ENCODE assay signal across 16 cellular contexts in the genomic region with DNA sequence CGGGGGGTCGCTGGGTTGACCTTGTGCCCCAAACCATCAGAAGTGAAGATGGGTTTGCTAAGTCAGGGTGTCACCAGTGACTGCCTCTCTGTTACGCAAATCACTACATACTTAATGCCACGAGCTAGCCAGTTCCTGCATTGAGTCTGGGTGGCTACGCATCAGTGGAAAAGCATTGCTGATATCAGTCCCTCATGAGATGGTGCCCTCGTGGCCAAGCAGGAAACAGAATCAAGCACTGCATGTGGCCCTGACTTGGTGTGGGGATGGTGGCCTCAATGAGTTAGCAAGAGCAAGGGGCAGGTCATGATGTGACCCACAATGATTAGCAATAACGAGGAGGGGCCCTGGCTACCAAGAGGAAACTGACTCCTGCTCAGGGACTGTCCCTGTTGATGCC. TPM values are rescaled to one million over a fixed set of nuclear protein-coding genes. Genes with fewer than 3 reads are reported as not detected.
A peak's percentile ranks its signal among the peaks of the same experiment; 100 is the strongest.
DNase-seq lines count a peak whose midpoint lies in the region; ATAC-seq and TF ChIP-seq lines count a peak whose summit lies in the region.
"Had no signal": no experiment of that assay in that cellular context is flagged by ENCODE, and none has a peak within 500 bp of the region (broad histone marks: within the 10 kb centered on the region; RNA-seq: fewer than 3 reads in every experiment).

No MANE protein-coding gene starts in this region.

- WGBS in heart left ventricle, 4 donors, result 78 to 86% (median 83%) methylated on average over 7 of the region's 7 CpGs
- WGBS in tibial nerve, 2 donors, result 75 to 79% methylated on average over 7 of the region's 7 CpGs

- H3K4me1 Mint-ChIP-seq in activated T-helper 1 cell treated with anti-CD3 and anti-CD28 coated beads, Interleukin-12 subunit alpha, Interleukin-12 subunit beta, Interleukin-2, Interleukin-4 antibody, amounts not matched to agents 30 ng/mL and 10 ng/mL and 1 ng/mL, durations not matched to agents 14 hours and 24 hours and 36 hours (ENCODE audit: low read depth), result peaks cover 5% of the 10 kb centered on the region
- peaks cover 64% of the 10 kb centered on the region for H3K4me1 Mint-ChIP-seq in memory B cell
- H3K4me1 Mint-ChIP-seq in type B pancreatic cell (ENCODE audit: unreplicated experiment), result no peaks in the 10 kb centered on the region
- peaks cover 0 to 34% (median 19%) of the 10 kb centered on the region in 3 donors for H3K4me1 Mint-ChIP-seq in T-cell

- H3K9me3 ChIP-seq in heart left ventricle (no peaks in the 10 kb centered on the region), tibial nerve (no peaks in the 10 kb centered on the region)
- H3K9me3 ChIP-seq: body of pancreas, thoracic aorta had no signal

- H3K4me1 ChIP-seq in heart left ventricle, result peaks cover 0 to 77% (median 10%) of the 10 kb centered on the region in 12 donors
- peaks cover 0 to 19% (median 5%) of the 10 kb centered on the region in 4 donors for H3K4me1 ChIP-seq in tibial nerve
- H3K4me1 ChIP-seq: body of pancreas had no signal

- TF ChIP-seq CTCF in heart left ventricle (IDR thresholded peaks at IDR 0.05) (no peak), tibial nerve (IDR thresholded peaks at IDR 0.05) (no peak), type B pancreatic cell (conservative IDR thresholded peaks at IDR 0.05) (no peak)

- H3K27ac ChIP-seq in heart left ventricle (peak overlapping the region in 9 of 12 donors; percentile 34 to 91 (median 46)), tibial nerve (peak overlapping the region in 3 of 4 donors; percentile 65 to 73 (median 67))

- CTCF ChIA-PET in T-cell (lab: Charles Lee), result interaction anchor here in 1 of 2 donors (0.7 kb wide), 1 partner anchor 11 kb away, joined by 3 read pairs; no protein-coding TSS in a partner anchor

- TF ChIP-seq POLR2A in heart left ventricle (IDR thresholded peaks at IDR 0.05) (no peak), tibial nerve (IDR thresholded peaks at IDR 0.05) (no peak)

- no peaks in the 10 kb centered on the region for H3K27me3 ChIP-seq in heart left ventricle
- H3K27me3 ChIP-seq in tibial nerve, result no peaks in the 10 kb centered on the region
- H3K27me3 ChIP-seq: body of pancreas had no signal

- H3K36me3 ChIP-seq in heart left ventricle, result no peaks in the 10 kb centered on the region
- no peaks in the 10 kb centered on the region for H3K36me3 ChIP-seq in tibial nerve
- H3K36me3 ChIP-seq: thoracic aorta had no signal

- ATAC-seq in heart left ventricle (no peak), Right ventricle myocardium superior (ENCODE audit: poor library complexity) (no peak), memory B cell (ENCODE audit: low read depth) (peak; percentile 75), T-cell (replicated peaks in 1 of 4) (no peak)

- no peak for TF ChIP-seq EP300 in tibial nerve (IDR thresholded peaks at IDR 0.05)

- H3K36me3 Mint-ChIP-seq in activated T-helper 1 cell treated with anti-CD3 and anti-CD28 coated beads, Interleukin-12 subunit alpha, Interleukin-12 subunit beta, Interleukin-2, Interleukin-4 antibody, amounts not matched to agents 30 ng/mL and 10 ng/mL and 1 ng/mL, durations not matched to agents 14 hours and 24 hours and 36 hours (ENCODE audit: low read depth), result no peaks in the 10 kb centered on the region
- H3K36me3 Mint-ChIP-seq in memory B cell (peaks cover 4% of the 10 kb centered on the region), type B pancreatic cell (no peaks in the 10 kb centered on the region), T-cell (no peaks in the 10 kb centered on the region)
- H3K36me3 Mint-ChIP-seq: activated CD4-positive, alpha-beta memory T cell treated with anti-CD3 and anti-CD28 coated beads for 36 hours had no signal

- H3K9me3 Mint-ChIP-seq in activated T-helper 1 cell treated with anti-CD3 and anti-CD28 coated beads, Interleukin-12 subunit alpha, Interleukin-12 subunit beta, Interleukin-2, Interleukin-4 antibody, amounts not matched to agents 30 ng/mL and 10 ng/mL and 1 ng/mL, durations not matched to agents 14 hours and 24 hours and 36 hours, result no peaks in the 10 kb centered on the region
- peaks cover 1% of the 10 kb centered on the region for H3K9me3 Mint-ChIP-seq in memory B cell
- no peaks in the 10 kb centered on the region for H3K9me3 Mint-ChIP-seq in type B pancreatic cell
- no peaks in the 10 kb centered on the region for H3K9me3 Mint-ChIP-seq in T-cell
- H3K9me3 Mint-ChIP-seq: activated CD4-positive, alpha-beta memory T cell treated with anti-CD3 and anti-CD28 coated beads for 36 hours had no signal

- no peak overlapping the region for H3K4me3 Mint-ChIP-seq in activated T-helper 1 cell treated with anti-CD3 and anti-CD28 coated beads, Interleukin-12 subunit alpha, Interleukin-12 subunit beta, Interleukin-2, Interleukin-4 antibody, amounts not matched to agents 30 ng/mL and 10 ng/mL and 1 ng/mL, durations not matched to agents 14 hours and 24 hours and 36 hours
- H3K4me3 Mint-ChIP-seq in memory B cell, result peak overlapping the region; percentile 51
- no peak overlapping the region for H3K4me3 Mint-ChIP-seq in type B pancreatic cell
- H3K4me3 Mint-ChIP-seq in T-cell, result no peak overlapping the region
- H3K4me3 Mint-ChIP-seq: activated CD4-positive, alpha-beta memory T cell treated with anti-CD3 and anti-CD28 coated beads for 36 hours had no signal

- POLR2A ChIA-PET in T-cell (lab: Charles Lee), result no interaction called here

- H3K4me3 ChIP-seq in heart left ventricle (no peak overlapping the region), tibial nerve (no peak overlapping the region)
- H3K4me3 ChIP-seq: body of pancreas, smooth muscle cell, thoracic aorta had no signal

- intact Hi-C loops in heart left ventricle (cut with DNase I) (loop anchor here in 1 of 10 donors (10.0 kb wide), 1 partner anchor 413 kb away; no protein-coding TSS in a partner anchor), Right ventricle myocardium superior (cut with DNase I) (no loop called here)
- intact Hi-C loops in activated T-helper 1 cell treated with anti-CD3 and anti-CD28 coated beads, Interleukin-12 subunit alpha, Interleukin-12 subunit beta, Interleukin-2, Interleukin-4 antibody, amounts not matched to agents 30 ng/mL and 10 ng/mL and 1 ng/mL, durations not matched to agents 14 hours and 24 hours and 36 hours (cut with micrococcal nuclease), result no loop called here

- DNase-seq in heart left ventricle (no peak), Right ventricle myocardium superior (no peak), memory B cell (ENCODE audit: low spot score in 2 of 2) (peak in 1 of 2 donors; percentile 69), tibial nerve (ENCODE audit: low spot score in 2 of 2) (no peak), type B pancreatic cell (ENCODE audit: extremely low spot score, unreplicated experiment) (no peak), T-cell (no peak), foreskin melanocyte (no peak)
- no peak for DNase-seq in activated T-helper 1 cell treated with anti-CD3 and anti-CD28 coated beads, Interleukin-12 subunit alpha, Interleukin-12 subunit beta, Interleukin-2, Interleukin-4 antibody, amounts not matched to agents 30 ng/mL and 10 ng/mL and 1 ng/mL, durations not matched to agents 14 hours and 24 hours and 36 hours (ENCODE audit: low spot score)
- DNase-seq: activated CD4-positive, alpha-beta memory T cell treated with anti-CD3 and anti-CD28 coated beads for 36 hours; NCI-H1417; occipital lobe; RPMI8226; T-helper 9 cell had no signal

- H3K27ac Mint-ChIP-seq in activated T-helper 1 cell treated with anti-CD3 and anti-CD28 coated beads, Interleukin-12 subunit alpha, Interleukin-12 subunit beta, Interleukin-2, Interleukin-4 antibody, amounts not matched to agents 30 ng/mL and 10 ng/mL and 1 ng/mL, durations not matched to agents 14 hours and 24 hours and 36 hours, result peak overlapping the region; percentile 29
- peak overlapping the region; percentile 98 for H3K27ac Mint-ChIP-seq in memory B cell
- no peak overlapping the region for H3K27ac Mint-ChIP-seq in type B pancreatic cell
- no peak overlapping the region for H3K27ac Mint-ChIP-seq in T-cell
- H3K27ac Mint-ChIP-seq: activated CD4-positive, alpha-beta memory T cell treated with anti-CD3 and anti-CD28 coated beads for 36 hours had no signal

- peaks cover 15% of the 10 kb centered on the region for H3K27me3 Mint-ChIP-seq in activated T-helper 1 cell treated with anti-CD3 and anti-CD28 coated beads, Interleukin-12 subunit alpha, Interleukin-12 subunit beta, Interleukin-2, Interleukin-4 antibody, amounts not matched to agents 30 ng/mL and 10 ng/mL and 1 ng/mL, durations not matched to agents 14 hours and 24 hours and 36 hours (ENCODE audit: insufficient read depth)
- H3K27me3 Mint-ChIP-seq in memory B cell (no peaks in the 10 kb centered on the region), type B pancreatic cell (peaks cover 9% of the 10 kb centered on the region), T-cell (no peaks in the 10 kb centered on the region)
- H3K27me3 Mint-ChIP-seq: activated CD4-positive, alpha-beta memory T cell treated with anti-CD3 and anti-CD28 coated beads for 36 hours had no signal

RNA-seq across cellular contexts. Expression of gene FNDC1, which starts 51.7 kb away (rescaled TPM):
- total RNA-seq in heart left ventricle (1 to 10 TPM in 6 of 9 donors, under 1 TPM in 3; 0.51 to 7.5 (median 1.5) TPM), Right ventricle myocardium superior (1.2 TPM), tibial nerve (1 to 10 TPM; 2.1 to 8.2 (median 5.4) TPM), type B pancreatic cell (ENCODE audit: low replicate concordance) (0.14 and 1.7 TPM in 2 replicates), T-cell (under 1 TPM in 1 of 5 donors, not detected in 4; 0.03 TPM)
- under 1 TPM; 0.08 to 0.19 TPM for polyA plus RNA-seq in heart left ventricle
- total RNA-seq in activated T-helper 1 cell treated with anti-CD3 and anti-CD28 coated beads, Interleukin-12 subunit alpha, Interleukin-12 subunit beta, Interleukin-2, Interleukin-4 antibody, amounts not matched to agents 30 ng/mL and 10 ng/mL and 1 ng/mL, durations not matched to agents 14 hours and 24 hours and 36 hours, result 0.02 TPM in 1 of 2 replicates, not detected in the other
- total RNA-seq: activated CD4-positive, alpha-beta memory T cell treated with anti-CD3 and anti-CD28 coated beads for 36 hours; smooth muscle cell had no signal

Comparison
In these comparisons a context has a peak if more than half of its experiments do, and no peak if none do; other contexts are left out.
1. H3K27ac Mint-ChIP-seq: peak in activated T-helper 1 cell treated with anti-CD3 and anti-CD28 coated beads, Interleukin-12 subunit alpha, Interleukin-12 subunit beta, Interleukin-2, Interleukin-4 antibody, amounts not matched to agents 30 ng/mL and 10 ng/mL and 1 ng/mL, durations not matched to agents 14 hours and 24 hours and 36 hours (single experiment) and memory B cell (single experiment); none in type B pancreatic cell (single experiment) and T-cell (0 of 2).